ENCODE assay signal across 2 cellular contexts in genomic region chr1:160894368-160895135, GRCh38. TPM values are rescaled to one million over a fixed set of nuclear protein-coding genes. Genes with fewer than 3 reads are reported as not detected.
"Had no signal": no experiment of that assay in that cellular context is flagged by ENCODE, and none has a peak within 500 bp of the region (broad histone marks: within the 10 kb centered on the region; RNA-seq: fewer than 3 reads in every experiment).

No MANE protein-coding gene starts in this region.

RNA-seq across cellular contexts. Expression of gene ITLN1, which starts 9.6 kb away (rescaled TPM):
- total RNA-seq: G401, GM12878 had no signal
- polyA plus RNA-seq: GM12878 had no signal

RNA-seq across cellular contexts. Expression of gene CD244, which starts 31.9 kb away (rescaled TPM):
- total RNA-seq: G401 had no signal
